In the genomic region with DNA sequence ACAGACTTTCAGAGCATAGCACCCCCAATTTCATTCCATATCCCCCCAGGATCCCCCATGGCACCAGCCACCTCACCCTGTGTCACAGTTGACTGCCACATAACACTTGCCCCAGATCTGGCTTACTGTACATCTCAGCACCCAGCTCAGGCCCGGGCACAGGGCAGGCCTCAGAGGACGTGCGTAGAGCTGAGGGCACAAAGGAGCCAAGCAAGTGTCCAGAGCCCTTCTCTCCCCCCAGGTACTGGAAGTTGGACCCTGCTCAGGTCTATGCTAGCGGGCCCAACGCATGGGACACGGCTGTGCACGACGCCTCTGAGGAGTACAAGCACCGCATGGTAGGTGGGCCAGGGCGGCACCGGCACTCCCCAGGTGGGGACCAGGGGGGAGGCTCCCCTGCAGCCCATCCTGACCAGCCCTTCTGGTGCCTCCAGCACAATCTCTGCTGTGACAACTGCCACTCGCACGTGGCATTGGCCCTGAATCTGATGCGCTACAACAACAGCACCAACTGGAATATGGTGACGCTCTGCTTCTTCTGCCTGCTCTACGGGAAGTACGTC, we compare ENCODE assay signal across 19 cellular contexts. TPM values are rescaled to one million over a fixed set of nuclear protein-coding genes. Genes with fewer than 3 reads are reported as not detected.
DNase-seq lines count a peak whose midpoint lies in the region; ATAC-seq, FAIRE-seq and TF ChIP-seq lines count a peak whose summit lies in the region.
"Had no signal": no experiment of that assay in that cellular context is flagged by ENCODE, and none has a peak within 500 bp of the region (broad histone marks: within the 10 kb centered on the region; RNA-seq: fewer than 3 reads in every experiment).

No MANE protein-coding gene starts in this region.

- ATAC-seq in left ventricle myocardium superior (no peak), heart left ventricle (no peak), K562 (no peak; the same call in 2 of the 3 replicates)
- ATAC-seq in stimulated activated effector memory CD8-positive, alpha-beta T cell treated with anti-CD3 and anti-CD28 coated beads, Interleukin-12 subunit alpha, Interleukin-12 subunit beta, amount 100 ng/mL, for 72 hours, result no peak
- ATAC-seq: Right ventricle myocardium inferior had no signal

- no peak for TF ChIP-seq RAD21 in K562 (CRISPR knock-in tag; conservative IDR thresholded peaks at IDR 0.05 in 1 of 2, IDR thresholded peaks at IDR 0.05 in 1 of 2)

- in situ Hi-C loops in K562 (cut with MboI), result no loop called here

- no peaks in the 10 kb centered on the region for H3K9me3 ChIP-seq in heart left ventricle
- H3K9me3 ChIP-seq in K562 (replicated peaks; ENCODE audit: control insufficient read depth, insufficient read depth, low read depth, low read length), result no peaks in the 10 kb centered on the region
- no peaks in the 10 kb centered on the region for H3K9me3 ChIP-seq in esophagus squamous epithelium
- H3K9me3 ChIP-seq: BLaER1 had no signal

- H3K4me1 ChIP-seq in heart left ventricle (peaks cover 0 to 28% (median 14%) of the 10 kb centered on the region in 12 donors), K562 (replicated peaks in 1 of 2; ENCODE audit: control insufficient read depth in 2 of 2, insufficient read depth in 2 of 2, low read length in 2 of 2) (peaks cover 0 to 12% of the 10 kb centered on the region in 2 experiments; a peak in 2 of 5 replicates), esophagus squamous epithelium (peaks cover 5 to 27% (median 11%) of the 10 kb centered on the region in 3 donors)

- intact Hi-C loops in left ventricle myocardium superior (cut with micrococcal nuclease) (no loop called here), heart left ventricle (cut with DNase I) (loop anchor here in 1 of 10 donors (2.0 kb wide), 1 partner anchor 61 kb away; no protein-coding TSS in a partner anchor), K562 (cut with micrococcal nuclease) (loop anchor here (2.0 kb wide), 1 partner anchor 61 kb away; no protein-coding TSS in a partner anchor), esophagus squamous epithelium (cut with DNase I) (no loop called here)

- CTCF ChIA-PET in K562 (lab: Yijun Ruan, JAX; ENCODE audit: low intra/inter-chr PET ratio), result interaction anchor here (1.9 kb wide), 1 partner anchor 39 kb away, joined by 7 read pairs; no protein-coding TSS in a partner anchor

- TF ChIP-seq EP300 in K562 (IDR thresholded peaks at IDR 0.05; ENCODE audit: low read length), result no peak

- no peak overlapping the region for H2AFZ ChIP-seq in K562 (ENCODE audit: low read depth, low read length)
- H2AFZ ChIP-seq: GM23248 had no signal

- peaks cover 11% of the 10 kb centered on the region; the same call in 2 of the 3 replicates for H3K79me2 ChIP-seq in K562 (ENCODE audit: control insufficient read depth, insufficient read depth, low read length)

- WGBS in heart left ventricle, 4 donors, result 90 to 96% (median 93%) methylated on average over 10 to 17 of the region's 17 CpGs
- 88% methylated on average over 17 of the region's 17 CpGs for WGBS in K562 (ENCODE audit: insufficient coverage, low coverage, missing lambda C conversion rate)
- WGBS in esophagus squamous epithelium, 2 donors, result 79 to 100% methylated on average over 6 to 9 of the region's 17 CpGs

- H3K4me3 ChIP-seq in heart left ventricle (no peak overlapping the region), K562 (no peak overlapping the region), esophagus squamous epithelium (no peak overlapping the region)
- H3K4me3 ChIP-seq: BLaER1, GM23248 had no signal

- H3K27ac ChIP-seq in heart left ventricle (no peak overlapping the region), K562 (ENCODE audit: extremely low read depth, low read depth, low read length) (no peak overlapping the region), esophagus squamous epithelium (no peak overlapping the region)
- H3K27ac ChIP-seq: BLaER1, GM23248, HL-60 had no signal

- peaks cover 89% of the 10 kb centered on the region for H3K36me3 Mint-ChIP-seq in stimulated activated effector memory CD8-positive, alpha-beta T cell treated with anti-CD3 and anti-CD28 coated beads, Interleukin-12 subunit alpha, Interleukin-12 subunit beta, amount 100 ng/mL, for 72 hours

- H4K20me1 ChIP-seq in K562 (replicated peaks; ENCODE audit: control insufficient read depth, insufficient read depth, low read length), result peaks cover 8% of the 10 kb centered on the region; the same call in 1 of the 2 replicates

- H3K4me2 ChIP-seq in K562 (ENCODE audit: insufficient read depth, low read length), result no peak overlapping the region
- H3K4me2 ChIP-seq: BLaER1 had no signal

- H3K4me1 Mint-ChIP-seq in stimulated activated effector memory CD8-positive, alpha-beta T cell treated with anti-CD3 and anti-CD28 coated beads, Interleukin-12 subunit alpha, Interleukin-12 subunit beta, amount 100 ng/mL, for 72 hours, result peaks cover 38% of the 10 kb centered on the region

- no peak for TF ChIP-seq CTCF in heart left ventricle (IDR thresholded peaks at IDR 0.05)
- no peak for TF ChIP-seq CTCF in K562 (IDR thresholded peaks at IDR 0.05 in 2 of 3, conservative IDR thresholded peaks at IDR 0.05 in 1 of 3; ENCODE audit: insufficient read depth in 2 of 3, low read depth in 1 of 3, low read length in 3 of 3)
- TF ChIP-seq CTCF in esophagus squamous epithelium (IDR thresholded peaks at IDR 0.05), result no peak

- no peak for FAIRE-seq in K562 (lab: Jason Lieb, UNC)
- FAIRE-seq: A204.1, D721Med, HTR-8/SVneo had no signal

- H3K27me3 ChIP-seq in heart left ventricle (no peaks in the 10 kb centered on the region), K562 (ENCODE audit: control insufficient read depth in 2 of 2, insufficient read depth in 2 of 2, low read length in 2 of 2) (no peaks in the 10 kb centered on the region), esophagus squamous epithelium (no peaks in the 10 kb centered on the region)
- H3K27me3 ChIP-seq: BLaER1 had no signal

- no TSS peak for BruUV-seq in K562 (replicated peaks; lab: Mats Ljungman, UMichigan)

- no peak overlapping the region for H3K4me3 Mint-ChIP-seq in stimulated activated effector memory CD8-positive, alpha-beta T cell treated with anti-CD3 and anti-CD28 coated beads, Interleukin-12 subunit alpha, Interleukin-12 subunit beta, amount 100 ng/mL, for 72 hours
- H3K4me3 Mint-ChIP-seq: CD8-positive, alpha-beta T cell had no signal

- H3K27ac Mint-ChIP-seq in stimulated activated effector memory CD8-positive, alpha-beta T cell treated with anti-CD3 and anti-CD28 coated beads, Interleukin-12 subunit alpha, Interleukin-12 subunit beta, amount 100 ng/mL, for 72 hours, result peak overlapping the region; percentile 88

- TF ChIP-seq POLR2A in heart left ventricle (IDR thresholded peaks at IDR 0.05), result no peak
- peak; percentile 34; the same call in 1 of the 2 replicates for TF ChIP-seq POLR2A in K562 (conservative IDR thresholded peaks at IDR 0.05)
- no peak for TF ChIP-seq POLR2A in esophagus squamous epithelium (IDR thresholded peaks at IDR 0.05)

- H3K9ac ChIP-seq in K562 (ENCODE audit: insufficient read depth in 1 of 2, low read depth in 2 of 2, low read length in 2 of 2), result peak overlapping the region in 1 of 2 experiments; percentile 19; a peak in 1 of 4 replicates
- H3K9ac ChIP-seq: GM23248 had no signal

- H3K9me1 ChIP-seq in K562 (ENCODE audit: control insufficient read depth, insufficient read depth, low read length), result no peaks in the 10 kb centered on the region

- peak; percentile 16 for DNase-seq in left ventricle myocardium superior
- DNase-seq in heart left ventricle, result no peak
- no peak for DNase-seq in K562 (ENCODE audit: extremely low read depth in 1 of 4, low spot score in 3 of 4)
- no peak for DNase-seq in stimulated activated effector memory CD8-positive, alpha-beta T cell treated with anti-CD3 and anti-CD28 coated beads, Interleukin-12 subunit alpha, Interleukin-12 subunit beta, amount 100 ng/mL, for 72 hours (ENCODE audit: low spot score in 2 of 2)
- DNase-seq in kidney tubule cell (ENCODE audit: low spot score), result no peak
- DNase-seq in esophagus squamous epithelium (lab: John Stamatoyannopoulos, UW), result no peak
- DNase-seq: CD8-positive, alpha-beta T cell; DMS79; GM23248; NCI-H187; NCI-H226; NCI-H524 treated with DMSO at 0.1 percent for 48 hours had no signal

- H3K36me3 ChIP-seq in heart left ventricle, result peaks cover 3 to 82% (median 64%) of the 10 kb centered on the region in 9 donors
- H3K36me3 ChIP-seq in K562 (ENCODE audit: control insufficient read depth, insufficient read depth, low read length), result peaks cover 73% of the 10 kb centered on the region; the same call in 2 of the 3 replicates
- H3K36me3 ChIP-seq in esophagus squamous epithelium, result peaks cover 42 to 90% (median 47%) of the 10 kb centered on the region in 3 donors

- H3K9me3 Mint-ChIP-seq in stimulated activated effector memory CD8-positive, alpha-beta T cell treated with anti-CD3 and anti-CD28 coated beads, Interleukin-12 subunit alpha, Interleukin-12 subunit beta, amount 100 ng/mL, for 72 hours, result no peaks in the 10 kb centered on the region
- H3K9me3 Mint-ChIP-seq: CD8-positive, alpha-beta T cell had no signal

- POLR2A ChIA-PET in K562 (lab: Yijun Ruan, JAX), result interaction anchor here (0.6 to 2.5 kb wide), 4 partner anchors 10 to 32 kb away, joined by 3 to 23 read pairs (median 4); partner anchors contain the start of gene TMEM222

RNA-seq across cellular contexts. Expression of gene SYTL1, which starts 8.0 kb away (rescaled TPM):
- total RNA-seq in left ventricle myocardium superior (1.1 TPM), heart left ventricle (1 to 10 TPM in 2 of 9 donors, under 1 TPM in 6, not detected in 1; 0.23 to 6.0 (median 0.46) TPM), K562 (2014; rRNA removed) (3.9 and 4.7 TPM in 2 replicates), K562 (2014; rRNA removed; fragmentation: Illumina TruSeq; extraction: Trizol) (0.55 and 0.57 TPM in 2 replicates), K562 (2015; rRNA removed; fragmentation: Illumina TruSeq; extraction: Trizol) (1.7 and 2.2 TPM in 2 replicates), K562 (2021) (6.0 and 9.3 TPM in 2 replicates), esophagus squamous epithelium (100 to 1,000 TPM in 3 of 4 donors, 10 to 100 TPM in 1; 74.7 to 182 (median 125) TPM)
- polyA plus RNA-seq in heart left ventricle (1 to 10 TPM in 1 of 2 donors, under 1 TPM in 1; 0.57 to 1.2 TPM), K562 (2011; rRNA removed) (3.8 and 12.3 TPM in 2 replicates), K562 (2014; fragmentation: Illumina TruSeq; extraction: Trizol) (0.91 and 1.9 TPM in 2 replicates), K562 (2014; fragmentation: Nextera tagmentation; extraction: Ambion mirVana) (under 1 TPM; 0.04 to 0.27 TPM), K562 (2014; rRNA removed) (5.9 and 8.6 TPM in 2 replicates)
- total RNA-seq in K562 (2011; cell fraction: chromatin; rRNA removed; ENCODE audit: low replicate concordance), result 18.4 and 69.1 TPM in 2 replicates
- total RNA-seq in K562 (2011; cell fraction: nucleolus; rRNA removed), result 29.5 and 45.5 TPM in 2 replicates
- total RNA-seq in K562 (2011; cell fraction: nucleoplasm; rRNA removed), result 21.0 and 26.5 TPM in 2 replicates
- 8.4 and 14.7 TPM in 2 replicates for polyA plus RNA-seq in K562 (2011; cell fraction: cytosol; rRNA removed)
- polyA plus RNA-seq in K562 (2011; cell fraction: nucleus; rRNA removed), result 114 and 120 TPM in 2 replicates
- 7.0 and 32.0 TPM in 2 replicates for polyA plus RNA-seq in K562 (2012)
- 3.0 and 6.4 TPM in 2 replicates for polyA minus RNA-seq in K562 (2011; rRNA and poly(A)+ RNA removed)
- polyA minus RNA-seq in K562 (2011; cell fraction: cytosol; rRNA and poly(A)+ RNA removed), result 4.6 and 14.3 TPM in 2 replicates
- 14.7 and 18.1 TPM in 2 replicates for polyA minus RNA-seq in K562 (2011; cell fraction: nucleus; rRNA and poly(A)+ RNA removed)
- total RNA-seq: GM23248 had no signal
- polyA plus RNA-seq: GM23248 had no signal

RNA-seq across cellular contexts. Expression of gene TMEM222, which starts 11.8 kb away (rescaled TPM):
- total RNA-seq in left ventricle myocardium superior, result 19.9 TPM
- total RNA-seq in heart left ventricle, result 10 to 100 TPM; 18.1 to 32.5 (median 25.9) TPM
- polyA plus RNA-seq in heart left ventricle, result 10 to 100 TPM; 28.9 to 49.3 TPM
- 41.9 and 115 TPM in 2 replicates for total RNA-seq in K562 (2011; cell fraction: chromatin; rRNA removed; ENCODE audit: low replicate concordance)
- total RNA-seq in K562 (2011; cell fraction: nucleolus; rRNA removed), result 97.1 and 98.7 TPM in 2 replicates
- total RNA-seq in K562 (2011; cell fraction: nucleoplasm; rRNA removed), result 77.9 and 90.1 TPM in 2 replicates
- 36.0 and 43.6 TPM in 2 replicates for total RNA-seq in K562 (2014; rRNA removed)
- 10.6 and 15.9 TPM in 2 replicates for total RNA-seq in K562 (2014; rRNA removed; fragmentation: Illumina TruSeq; extraction: Trizol)
- 32.4 and 32.8 TPM in 2 replicates for total RNA-seq in K562 (2015; rRNA removed; fragmentation: Illumina TruSeq; extraction: Trizol)
- total RNA-seq in K562 (2021), result 42.5 and 46.9 TPM in 2 replicates
- polyA plus RNA-seq in K562 (2011; rRNA removed), result 32.2 and 51.8 TPM in 2 replicates
- polyA plus RNA-seq in K562 (2011; cell fraction: cytosol; rRNA removed), result 53.0 and 80.5 TPM in 2 replicates
- 111 and 157 TPM in 2 replicates for polyA plus RNA-seq in K562 (2011; cell fraction: nucleus; rRNA removed)
- polyA plus RNA-seq in K562 (2012), result 43.9 and 66.2 TPM in 2 replicates
- polyA plus RNA-seq in K562 (2014; fragmentation: Illumina TruSeq; extraction: Trizol), result 48.0 and 57.0 TPM in 2 replicates
- 10 to 100 TPM in 1 of 2 experiments, 1 to 10 TPM in 1; 6.9 to 14.4 TPM for polyA plus RNA-seq in K562 (2014; fragmentation: Nextera tagmentation; extraction: Ambion mirVana)
- polyA plus RNA-seq in K562 (2014; rRNA removed), result 42.4 and 43.5 TPM in 2 replicates
- 21.8 and 30.9 TPM in 2 replicates for polyA minus RNA-seq in K562 (2011; rRNA and poly(A)+ RNA removed)
- 26.1 and 32.0 TPM in 2 replicates for polyA minus RNA-seq in K562 (2011; cell fraction: cytosol; rRNA and poly(A)+ RNA removed)
- 24.6 and 35.5 TPM in 2 replicates for polyA minus RNA-seq in K562 (2011; cell fraction: nucleus; rRNA and poly(A)+ RNA removed)
- 10 to 100 TPM; 20.0 to 33.0 (median 27.1) TPM for total RNA-seq in esophagus squamous epithelium

RNA-seq across cellular contexts. Expression of gene MAP3K6, which starts 33.0 kb away (rescaled TPM):
- 46.6 TPM for total RNA-seq in left ventricle myocardium superior
- 10 to 100 TPM; 21.1 to 77.0 (median 36.5) TPM for total RNA-seq in heart left ventricle
- 10 to 100 TPM; 48.6 to 64.3 TPM for polyA plus RNA-seq in heart left ventricle
- total RNA-seq in K562 (2011; cell fraction: chromatin; rRNA removed; ENCODE audit: low replicate concordance), result 22.7 and 88.4 TPM in 2 replicates
- total RNA-seq in K562 (2011; cell fraction: nucleolus; rRNA removed), result 52.5 and 55.4 TPM in 2 replicates
- total RNA-seq in K562 (2011; cell fraction: nucleoplasm; rRNA removed), result 27.7 and 28.5 TPM in 2 replicates
- total RNA-seq in K562 (2014; rRNA removed), result 10.1 and 14.7 TPM in 2 replicates
- total RNA-seq in K562 (2014; rRNA removed; fragmentation: Illumina TruSeq; extraction: Trizol), result 5.0 and 6.2 TPM in 2 replicates
- total RNA-seq in K562 (2015; rRNA removed; fragmentation: Illumina TruSeq; extraction: Trizol), result 7.6 and 9.5 TPM in 2 replicates
- 18.1 and 21.9 TPM in 2 replicates for total RNA-seq in K562 (2021)
- 4.7 and 13.2 TPM in 2 replicates for polyA plus RNA-seq in K562 (2011; rRNA removed)
- polyA plus RNA-seq in K562 (2011; cell fraction: cytosol; rRNA removed), result 5.5 and 6.6 TPM in 2 replicates
- 101 and 102 TPM in 2 replicates for polyA plus RNA-seq in K562 (2011; cell fraction: nucleus; rRNA removed)
- 17.8 and 18.2 TPM in 2 replicates for polyA plus RNA-seq in K562 (2012)
- polyA plus RNA-seq in K562 (2014; fragmentation: Illumina TruSeq; extraction: Trizol), result 7.0 and 9.0 TPM in 2 replicates
- polyA plus RNA-seq in K562 (2014; fragmentation: Nextera tagmentation; extraction: Ambion mirVana), result 1 to 10 TPM in 1 of 2 experiments, under 1 TPM in 1; 0.99 to 1.5 TPM
- 8.2 and 12.9 TPM in 2 replicates for polyA plus RNA-seq in K562 (2014; rRNA removed)
- polyA minus RNA-seq in K562 (2011; rRNA and poly(A)+ RNA removed), result 3.1 and 4.9 TPM in 2 replicates
- 4.8 and 5.1 TPM in 2 replicates for polyA minus RNA-seq in K562 (2011; cell fraction: cytosol; rRNA and poly(A)+ RNA removed)
- 15.2 and 17.2 TPM in 2 replicates for polyA minus RNA-seq in K562 (2011; cell fraction: nucleus; rRNA and poly(A)+ RNA removed)
- 100 to 1,000 TPM in 1 of 4 donors, 10 to 100 TPM in 3; 72.3 to 121 (median 76.9) TPM for total RNA-seq in esophagus squamous epithelium

RNA-seq across cellular contexts. Expression of gene FCN3, which starts 40.8 kb away (rescaled TPM):
- total RNA-seq in left ventricle myocardium superior (19.3 TPM), heart left ventricle (100 to 1,000 TPM in 1 of 9 donors, 10 to 100 TPM in 5, 1 to 10 TPM in 3; 2.4 to 112 (median 31.9) TPM), K562 (2014; rRNA removed) (not detected in 2 replicates), K562 (2014; rRNA removed; fragmentation: Illumina TruSeq; extraction: Trizol) (not detected in 2 replicates), K562 (2015; rRNA removed; fragmentation: Illumina TruSeq; extraction: Trizol) (not detected in 2 replicates), K562 (2021) (0.31 and 0.49 TPM in 2 replicates), esophagus squamous epithelium (1 to 10 TPM; 3.0 to 4.7 (median 4.3) TPM)
- polyA plus RNA-seq in heart left ventricle (100 to 1,000 TPM in 1 of 2 donors, 10 to 100 TPM in 1; 60.8 to 141 TPM), K562 (2011; rRNA removed) (0.15 TPM in 1 of 2 replicates, not detected in the other), K562 (2014; fragmentation: Illumina TruSeq; extraction: Trizol) (not detected in 2 replicates), K562 (2014; fragmentation: Nextera tagmentation; extraction: Ambion mirVana) (not detected), K562 (2014; rRNA removed) (not detected in 2 replicates)
- not detected in 2 replicates for total RNA-seq in K562 (2011; cell fraction: chromatin; rRNA removed; ENCODE audit: low replicate concordance)
- not detected in 2 replicates for total RNA-seq in K562 (2011; cell fraction: nucleolus; rRNA removed)
- not detected in 2 replicates for total RNA-seq in K562 (2011; cell fraction: nucleoplasm; rRNA removed)
- polyA plus RNA-seq in K562 (2011; cell fraction: cytosol; rRNA removed), result 0.06 TPM in 1 of 2 replicates, not detected in the other
- polyA plus RNA-seq in K562 (2011; cell fraction: nucleus; rRNA removed), result 0.35 TPM in 1 of 2 replicates, not detected in the other
- 0.21 TPM in 1 of 2 replicates, not detected in the other for polyA plus RNA-seq in K562 (2012)
- not detected in 2 replicates for polyA minus RNA-seq in K562 (2011; rRNA and poly(A)+ RNA removed)
- not detected in 2 replicates for polyA minus RNA-seq in K562 (2011; cell fraction: cytosol; rRNA and poly(A)+ RNA removed)
- not detected in 2 replicates for polyA minus RNA-seq in K562 (2011; cell fraction: nucleus; rRNA and poly(A)+ RNA removed)
- total RNA-seq: CD8-positive, alpha-beta T cell; G401; GM23248 had no signal
- polyA plus RNA-seq: GM23248 had no signal

RNA-seq across cellular contexts. Expression of gene CD164L2, which starts 49.3 kb away (rescaled TPM):
- total RNA-seq in left ventricle myocardium superior, result not detected
- total RNA-seq in heart left ventricle, result not detected
- not detected for polyA plus RNA-seq in heart left ventricle
- 2.6 and 7.4 TPM in 2 replicates for total RNA-seq in K562 (2011; cell fraction: chromatin; rRNA removed; ENCODE audit: low replicate concordance)
- 5.0 and 5.4 TPM in 2 replicates for total RNA-seq in K562 (2011; cell fraction: nucleolus; rRNA removed)
- 5.1 and 5.8 TPM in 2 replicates for total RNA-seq in K562 (2011; cell fraction: nucleoplasm; rRNA removed)
- total RNA-seq in K562 (2014; rRNA removed), result 0.29 and 0.45 TPM in 2 replicates
- total RNA-seq in K562 (2014; rRNA removed; fragmentation: Illumina TruSeq; extraction: Trizol), result 0.18 TPM in 1 of 2 replicates, not detected in the other
- 0.14 and 0.19 TPM in 2 replicates for total RNA-seq in K562 (2015; rRNA removed; fragmentation: Illumina TruSeq; extraction: Trizol)
- 0.49 and 0.72 TPM in 2 replicates for total RNA-seq in K562 (2021)
- polyA plus RNA-seq in K562 (2011; rRNA removed), result 0.92 and 2.8 TPM in 2 replicates
- polyA plus RNA-seq in K562 (2011; cell fraction: cytosol; rRNA removed), result 0.92 and 1.2 TPM in 2 replicates
- 15.3 and 19.6 TPM in 2 replicates for polyA plus RNA-seq in K562 (2011; cell fraction: nucleus; rRNA removed)
- 1.2 and 1.7 TPM in 2 replicates for polyA plus RNA-seq in K562 (2012)
- 0.31 and 0.65 TPM in 2 replicates for polyA plus RNA-seq in K562 (2014; fragmentation: Illumina TruSeq; extraction: Trizol)
- under 1 TPM in 1 of 2 experiments, not detected in 1; 0.08 TPM for polyA plus RNA-seq in K562 (2014; fragmentation: Nextera tagmentation; extraction: Ambion mirVana)
- 0.63 and 0.91 TPM in 2 replicates for polyA plus RNA-seq in K562 (2014; rRNA removed)
- 0.28 and 0.57 TPM in 2 replicates for polyA minus RNA-seq in K562 (2011; rRNA and poly(A)+ RNA removed)
- polyA minus RNA-seq in K562 (2011; cell fraction: cytosol; rRNA and poly(A)+ RNA removed), result not detected in 2 replicates
- 1.1 and 2.4 TPM in 2 replicates for polyA minus RNA-seq in K562 (2011; cell fraction: nucleus; rRNA and poly(A)+ RNA removed)
- total RNA-seq in esophagus squamous epithelium, result 10 to 100 TPM in 1 of 4 donors, 1 to 10 TPM in 3; 4.8 to 15.4 (median 6.5) TPM
- total RNA-seq: CD8-positive, alpha-beta T cell; G401; GM23248; Right ventricle myocardium inferior had no signal
- polyA plus RNA-seq: GM23248 had no signal
